Comparison of ENCODE assay signal across 9 cellular contexts in the genomic region with DNA sequence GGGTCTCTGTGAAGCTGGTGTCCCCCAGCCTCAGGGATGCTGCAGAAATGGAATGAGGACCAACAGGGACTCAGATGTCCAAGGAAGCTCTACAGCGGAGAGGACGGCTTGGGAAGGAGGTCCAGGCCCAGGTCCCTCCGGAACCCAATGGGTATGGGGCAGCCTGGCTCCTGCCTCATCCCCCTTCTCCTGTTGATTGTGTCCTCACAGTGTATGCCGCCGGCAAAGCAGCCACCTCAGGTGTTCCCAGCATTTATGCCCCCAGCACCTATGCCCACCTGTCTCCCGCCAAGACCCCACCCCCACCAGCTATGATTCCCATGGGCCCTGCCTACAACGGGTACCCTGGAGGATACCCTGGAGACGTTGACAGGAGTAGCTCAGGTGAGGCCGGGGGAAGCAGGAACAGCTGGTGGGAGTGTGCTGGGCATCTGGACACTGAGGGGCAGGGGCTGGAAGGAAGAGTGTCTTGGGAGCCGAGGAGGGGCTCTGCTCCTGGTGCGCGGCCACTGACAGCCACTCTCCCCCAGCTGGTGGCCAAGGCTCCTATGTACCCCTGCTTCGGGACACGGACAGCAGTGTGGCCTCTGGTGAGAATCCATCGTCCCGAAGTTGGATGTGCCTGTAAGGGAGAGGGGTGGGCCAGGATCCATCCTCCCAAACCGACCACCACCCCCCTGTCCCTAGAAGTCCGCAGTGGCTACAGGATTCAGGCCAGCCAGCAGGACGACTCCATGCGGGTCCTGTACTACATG. TPM values are rescaled to one million over a fixed set of nuclear protein-coding genes. Genes with fewer than 3 reads are reported as not detected.
DNase-seq lines count a peak whose midpoint lies in the region; ATAC-seq and TF ChIP-seq lines count a peak whose summit lies in the region.
"Had no signal": no experiment of that assay in that cellular context is flagged by ENCODE, and none has a peak within 500 bp of the region (broad histone marks: within the 10 kb centered on the region; RNA-seq: fewer than 3 reads in every experiment).

No MANE protein-coding gene starts in this region.

- H3K27me3 ChIP-seq in ACC112 (ENCODE audit: insufficient read depth, low read length) (no peaks in the 10 kb centered on the region), Karpas-422 (ENCODE audit: low read length) (no peaks in the 10 kb centered on the region), muscle layer of colon (ENCODE audit: control insufficient read depth in 1 of 2, insufficient read depth in 2 of 2, low read length in 2 of 2) (no peaks in the 10 kb centered on the region)

- no peak overlapping the region for H3K27ac ChIP-seq in ACC112 (ENCODE audit: low read depth, low read length)
- no peak overlapping the region for H3K27ac ChIP-seq in Karpas-422 (ENCODE audit: low read length)
- H3K27ac ChIP-seq in muscle layer of colon (ENCODE audit: low read depth, low read length), result peak overlapping the region; percentile 99

- H3K4me1 ChIP-seq in ACC112 (ENCODE audit: control insufficient read depth, insufficient read depth, low read length, unreplicated experiment) (no peaks in the 10 kb centered on the region), Karpas-422 (ENCODE audit: low read length) (peaks cover 42% of the 10 kb centered on the region), muscle layer of colon (ENCODE audit: insufficient read depth, low read length) (peaks cover 16% of the 10 kb centered on the region)

- peaks cover 15% of the 10 kb centered on the region; the same call in 1 of the 2 replicates for H4K20me1 ChIP-seq in Karpas-422 (ENCODE audit: insufficient read depth, low read depth, low read length)

- H3K4me3 Mint-ChIP-seq in chondrocyte (ENCODE audit: unreplicated experiment), result peak overlapping the region; percentile 96

- ATAC-seq in GM21423 (IDR thresholded peaks at IDR 0.05; ENCODE audit: unreplicated experiment) (no peak), HG03139 (IDR thresholded peaks at IDR 0.05; ENCODE audit: unreplicated experiment) (no peak)

- H3K27ac Mint-ChIP-seq in chondrocyte (ENCODE audit: unreplicated experiment), result no peak overlapping the region

- peaks cover 8% of the 10 kb centered on the region for H3K36me3 Mint-ChIP-seq in chondrocyte (ENCODE audit: low read depth)

- H2AFZ ChIP-seq in ACC112 (ENCODE audit: low read length, unreplicated experiment), result no peak overlapping the region
- no peak overlapping the region for H2AFZ ChIP-seq in Karpas-422 (ENCODE audit: low read length)

- DNase-seq in Karpas-422 (no peak), chondrocyte (ENCODE audit: low spot score) (peak; percentile 77), SIG-M5 (lab: John Stamatoyannopoulos, UW) (no peak)
- no peak for DNase-seq in stimulated activated CD4-positive, alpha-beta T cell treated with anti-CD3 and anti-CD28 coated beads, Interleukin-2, amount 100 ng/mL, for 48 hours
- DNase-seq: NCI-H187 treated with DMSO at 0.1 percent for 48 hours had no signal

- H3K4me2 ChIP-seq in Karpas-422 (ENCODE audit: low read depth, low read length, poor library complexity, severe bottlenecking), result peak overlapping the region; percentile 86

- TF ChIP-seq CTCF in chondrocyte (IDR thresholded peaks at IDR 0.05), result no peak

- H3K79me2 ChIP-seq in ACC112 (ENCODE audit: control insufficient read depth, insufficient read depth, low read length, unreplicated experiment), result peaks cover 2% of the 10 kb centered on the region
- H3K79me2 ChIP-seq in Karpas-422 (ENCODE audit: low read length), result no peaks in the 10 kb centered on the region

- H3K9me3 ChIP-seq in Karpas-422 (ENCODE audit: low read length) (no peaks in the 10 kb centered on the region), muscle layer of colon (ENCODE audit: low read length) (no peaks in the 10 kb centered on the region)

- H3K36me3 ChIP-seq in ACC112 (ENCODE audit: insufficient read depth, low read length) (no peaks in the 10 kb centered on the region), Karpas-422 (ENCODE audit: insufficient read depth, low read length) (peaks cover 11% of the 10 kb centered on the region; the same call in 1 of the 2 replicates), muscle layer of colon (ENCODE audit: insufficient read depth, low read length) (peaks cover 13% of the 10 kb centered on the region)

- peak overlapping the region; percentile 81 for H3K4me3 ChIP-seq in ACC112 (ENCODE audit: low read depth, low read length)
- peak overlapping the region; percentile 98; the same call in 1 of the 2 replicates for H3K4me3 ChIP-seq in Karpas-422 (ENCODE audit: low read length)
- peak overlapping the region; percentile 73 to 76 for H3K4me3 ChIP-seq in muscle layer of colon (ENCODE audit: low read depth in 1 of 2, low read length in 2 of 2)

- H3K9me3 Mint-ChIP-seq in chondrocyte (ENCODE audit: low read depth), result no peaks in the 10 kb centered on the region

- no peaks in the 10 kb centered on the region for H3K9me2 ChIP-seq in Karpas-422 (replicated peaks; ENCODE audit: insufficient read depth, low read length)

- peaks cover 8% of the 10 kb centered on the region for H3K4me1 Mint-ChIP-seq in chondrocyte (ENCODE audit: low read depth)

- H3K27me3 Mint-ChIP-seq in chondrocyte (ENCODE audit: low read depth), result no peaks in the 10 kb centered on the region

- H3K9ac ChIP-seq in Karpas-422 (ENCODE audit: low read length) (peak overlapping the region; percentile 97), muscle layer of colon (ENCODE audit: low read length) (peak overlapping the region; percentile 67)

RNA-seq across cellular contexts. Expression of gene USF2, which starts 2.4 kb away (rescaled TPM):
- total RNA-seq in Karpas-422 (2014; rRNA removed; shearing (Covaris generic); ENCODE audit: low replicate concordance), result 97.9 and 224 TPM in 2 replicates
- 86.1 to 101 TPM (median 86.3 TPM) in 3 replicates for total RNA-seq in chondrocyte

RNA-seq across cellular contexts. Expression of gene HAMP, which starts 16.0 kb away (rescaled TPM):
- 0.45 TPM in 1 of 2 replicates, not detected in the other for total RNA-seq in Karpas-422 (2014; rRNA removed; shearing (Covaris generic); ENCODE audit: low replicate concordance)
- total RNA-seq in chondrocyte, result not detected in 3 replicates

RNA-seq across cellular contexts. Expression of gene LSR, which starts 17.5 kb away (rescaled TPM):
- 0.63 and 1.2 TPM in 2 replicates for total RNA-seq in Karpas-422 (2014; rRNA removed; shearing (Covaris generic); ENCODE audit: low replicate concordance)
- 0.24 to 0.99 TPM (median 0.64 TPM) in 3 replicates for total RNA-seq in chondrocyte

RNA-seq across cellular contexts. Expression of gene MAG, which starts 25.6 kb away (rescaled TPM):
- 0.36 TPM in 1 of 2 replicates, not detected in the other for total RNA-seq in Karpas-422 (2014; rRNA removed; shearing (Covaris generic); ENCODE audit: low replicate concordance)
- total RNA-seq in chondrocyte, result not detected in 3 replicates

RNA-seq across cellular contexts. Expression of gene FAM187B, which starts 37.8 kb away (rescaled TPM):
- not detected in 2 replicates for total RNA-seq in Karpas-422 (2014; rRNA removed; shearing (Covaris generic); ENCODE audit: low replicate concordance)
- not detected in 3 replicates for total RNA-seq in chondrocyte
